ENCODE assay signal across 8 cellular contexts in genomic region chr13:46179576-46180368, GRCh38. TPM values are rescaled to one million over a fixed set of nuclear protein-coding genes. Genes with fewer than 3 reads are reported as not detected.
DNase-seq lines count a peak whose midpoint lies in the region; TF ChIP-seq lines count a peak whose summit lies in the region.

No MANE protein-coding gene starts in this region.

- H3K27me3 ChIP-seq in esophagus squamous epithelium, result no peaks in the 10 kb centered on the region
- H3K27me3 ChIP-seq in HAP-1 (ENCODE audit: low read depth), result no peaks in the 10 kb centered on the region

- peak overlapping the region in 3 of 4 donors; percentile 19 to 51 (median 32) for H3K4me3 ChIP-seq in esophagus squamous epithelium
- H3K4me3 ChIP-seq in HAP-1, result no peak overlapping the region

- H3K4me1 Mint-ChIP-seq in glutamatergic neuron (ENCODE audit: low read depth, unreplicated experiment), result peaks cover 8% of the 10 kb centered on the region

- no peaks in the 10 kb centered on the region for H3K36me3 Mint-ChIP-seq in glutamatergic neuron (ENCODE audit: unreplicated experiment)

- peak; percentile 14 for TF ChIP-seq POLR2A in GM19193 (IDR thresholded peaks at IDR 0.05; ENCODE audit: extremely low read depth, insufficient read depth, insufficient read length)
- no peak for TF ChIP-seq POLR2A in esophagus squamous epithelium (IDR thresholded peaks at IDR 0.05)

- peaks cover 4% of the 10 kb centered on the region for H3K9me3 Mint-ChIP-seq in glutamatergic neuron (ENCODE audit: unreplicated experiment)

- H3K27me3 Mint-ChIP-seq in glutamatergic neuron (ENCODE audit: unreplicated experiment), result no peaks in the 10 kb centered on the region

- no peaks in the 10 kb centered on the region for H3K9me3 ChIP-seq in esophagus squamous epithelium
- no peaks in the 10 kb centered on the region for H3K9me3 ChIP-seq in HAP-1

- H3K36me3 ChIP-seq in esophagus squamous epithelium, result no peaks in the 10 kb centered on the region
- H3K36me3 ChIP-seq in HAP-1 (replicated peaks), result no peaks in the 10 kb centered on the region

- 41 to 50% methylated on average over 6 of the region's 6 CpGs for WGBS in esophagus squamous epithelium, 2 donors

- peak overlapping the region; percentile 33 to 65 (median 46) for H3K27ac ChIP-seq in esophagus squamous epithelium

- TF ChIP-seq CTCF in esophagus squamous epithelium (IDR thresholded peaks at IDR 0.05), result no peak
- TF ChIP-seq CTCF in glutamatergic neuron (IDR thresholded peaks at IDR 0.05; ENCODE audit: partially characterized antibody, unreplicated experiment), result no peak

- in situ Hi-C loops in HAP-1 (cut with MboI; ENCODE audit: low sequenced_read_pairs), result no loop called here

- H3K4me1 ChIP-seq in esophagus squamous epithelium (no peaks in the 10 kb centered on the region), HAP-1 (no peaks in the 10 kb centered on the region)

- intact Hi-C loops in esophagus squamous epithelium (cut with DNase I), result no loop called here

- no peak overlapping the region for H3K27ac Mint-ChIP-seq in glutamatergic neuron (ENCODE audit: unreplicated experiment)

- no peak overlapping the region for H3K4me3 Mint-ChIP-seq in glutamatergic neuron (ENCODE audit: unreplicated experiment)

- DNase-seq in activated CD4-positive, alpha-beta T cell treated with anti-CD3 and anti-CD28 coated beads for 24 hours (ENCODE audit: low read depth in 2 of 2), result peak; percentile 57 to 65
- DNase-seq in esophagus squamous epithelium (lab: John Stamatoyannopoulos, UW), result peak; percentile 27
- DNase-seq in stimulated activated CD4-positive, alpha-beta T cell treated with anti-CD3 and anti-CD28 coated beads, Interleukin-4, amount 100 ng/mL, for 48 hours (ENCODE audit: low read depth in 2 of 2), result peak; percentile 67 to 68
- DNase-seq in HAP-1 (ENCODE audit: low spot score in 2 of 2), result no peak
- no peak for DNase-seq in HPDE6-E6E7 (ENCODE audit: extremely low spot score)
- DNase-seq in H4 (ENCODE audit: low spot score), result no peak
- no peak for DNase-seq in glutamatergic neuron

RNA-seq across cellular contexts. Expression of gene LCP1, which starts 2.2 kb away (rescaled TPM):
- total RNA-seq in esophagus squamous epithelium, result 10 to 100 TPM in 3 of 4 donors, 1 to 10 TPM in 1; 8.7 to 33.9 (median 21.9) TPM
- total RNA-seq in H4 (2014; rRNA removed; shearing (Covaris generic)), result 66.6 and 77.8 TPM in 2 replicates
- total RNA-seq in glutamatergic neuron (ENCODE audit: unreplicated experiment), result 0.71 TPM

RNA-seq across cellular contexts. Expression of gene LRRC63, which starts 32.0 kb away (rescaled TPM):
- total RNA-seq in esophagus squamous epithelium (not detected), glutamatergic neuron (ENCODE audit: unreplicated experiment) (not detected)
- total RNA-seq in H4 (2014; rRNA removed; shearing (Covaris generic)), result 0.10 TPM in 1 of 2 replicates, not detected in the other

Comparison
In these comparisons a context has a peak if more than half of its experiments do, and no peak if none do; other contexts are left out.
1. DNase-seq: peak in activated CD4-positive, alpha-beta T cell treated with anti-CD3 and anti-CD28 coated beads for 24 hours (2 of 2), esophagus squamous epithelium (single experiment) and stimulated activated CD4-positive, alpha-beta T cell treated with anti-CD3 and anti-CD28 coated beads, Interleukin-4, amount 100 ng/mL, for 48 hours (2 of 2); none in HAP-1 (0 of 2), HPDE6-E6E7 (single experiment), H4 (single experiment) and glutamatergic neuron (single experiment).